Comparison of ENCODE assay signal across 1 cellular context in genomic region chr14:20195911-20196310, GRCh38.
TF ChIP-seq lines count a peak whose summit lies in the region.

No MANE protein-coding gene starts in this region.

TF ChIP-seq in K562, 482 proteins besides CTCF, POLR2A, EP300 and RAD21:
- TF ChIP-seq SRF (CRISPR knock-in tag; IDR thresholded peaks at IDR 0.05) (peak in 1 of 2 experiments; percentile 42; a peak in 1 of 4 replicates), ZNF75A (CRISPR knock-in tag; IDR thresholded peaks at IDR 0.05) (peak; percentile 66), TFAP4 (CRISPR knock-in tag; IDR thresholded peaks at IDR 0.05; ENCODE audit: borderline replicate concordance) (no peak), DEAF1 (CRISPR knock-in tag; IDR thresholded peaks at IDR 0.05) (0 out of 2 replicates have a peak, but pooled peaks have one; percentile 32)
